ENCODE assay signal across 29 cellular contexts in genomic region chr2:115208493-115209164, GRCh38.
"Had no signal": no experiment of that assay in that cellular context is flagged by ENCODE, and none has a peak within 500 bp of the region (broad histone marks: within the 10 kb centered on the region; RNA-seq: fewer than 3 reads in every experiment).

No MANE protein-coding gene starts in this region.

- H3K4me1 ChIP-seq: stomach, suprapubic skin, testis, thyroid gland, tibial artery, tibial nerve, transverse colon, upper lobe of left lung, upper lobe of right lung, uterus, vagina had no signal

- H3K4me3 Mint-ChIP-seq: stimulated activated effector memory CD8-positive, alpha-beta T cell treated with anti-CD3 and anti-CD28 coated beads, Interleukin-12 subunit alpha, Interleukin-12 subunit beta, amount 100 ng/mL, for 72 hours; stimulated activated memory B cell treated with anti-CD40 and anti-IgM and Interleukin-4, amounts not matched to agents 10 μg/mL and 1 μg/mL and 100 μg/mL, for 72 hours; stimulated activated naive B cell treated with anti-CD40 and anti-IgM and Interleukin-4, amounts not matched to agents 10 μg/mL and 1 μg/mL and 100 μg/mL, for 72 hours; stimulated activated naive CD8-positive, alpha-beta T cell treated with anti-CD3 and anti-CD28 coated beads, Interleukin-15, amount 100 ng/mL, for 72 hours; stimulated activated naive CD8-positive, alpha-beta T cell treated with anti-CD3 and anti-CD28 coated beads, Interleukin-15, Interleukin-2, amounts not matched to agents 100 ng/mL and 50 ng/mL, for 24 hours; type B pancreatic cell had no signal

- ATAC-seq: stimulated activated effector memory CD8-positive, alpha-beta T cell treated with anti-CD3 and anti-CD28 coated beads, Interleukin-12 subunit alpha, Interleukin-12 subunit beta, amount 100 ng/mL, for 72 hours; stimulated activated memory B cell treated with anti-CD40 and anti-IgM and Interleukin-4, amounts not matched to agents 10 μg/mL and 1 μg/mL and 100 μg/mL, for 72 hours; stimulated activated naive B cell treated with anti-CD40 and anti-IgM and Interleukin-4, amounts not matched to agents 10 μg/mL and 1 μg/mL and 100 μg/mL, for 72 hours; stimulated activated naive CD8-positive, alpha-beta T cell treated with anti-CD3 and anti-CD28 coated beads, Interleukin-15, amount 100 ng/mL, for 72 hours; stimulated activated naive CD8-positive, alpha-beta T cell treated with anti-CD3 and anti-CD28 coated beads, Interleukin-15, Interleukin-2, amounts not matched to agents 100 U/mL and 50 U/mL, for 24 hours; upper lobe of right lung had no signal

- H3K27me3 Mint-ChIP-seq: stimulated activated memory B cell treated with anti-CD40 and anti-IgM and Interleukin-4, amounts not matched to agents 10 μg/mL and 1 μg/mL and 100 μg/mL, for 72 hours; stimulated activated naive B cell treated with anti-CD40 and anti-IgM and Interleukin-4, amounts not matched to agents 10 μg/mL and 1 μg/mL and 100 μg/mL, for 72 hours; stimulated activated naive CD8-positive, alpha-beta T cell treated with anti-CD3 and anti-CD28 coated beads, Interleukin-15, amount 100 ng/mL, for 72 hours; stimulated activated naive CD8-positive, alpha-beta T cell treated with anti-CD3 and anti-CD28 coated beads, Interleukin-15, Interleukin-2, amounts not matched to agents 100 ng/mL and 50 ng/mL, for 24 hours; type B pancreatic cell had no signal

- H3K36me3 Mint-ChIP-seq: stimulated activated effector memory CD8-positive, alpha-beta T cell treated with anti-CD3 and anti-CD28 coated beads, Interleukin-12 subunit alpha, Interleukin-12 subunit beta, amount 100 ng/mL, for 72 hours; stimulated activated memory B cell treated with anti-CD40 and anti-IgM and Interleukin-4, amounts not matched to agents 10 μg/mL and 1 μg/mL and 100 μg/mL, for 72 hours; stimulated activated naive B cell treated with anti-CD40 and anti-IgM and Interleukin-4, amounts not matched to agents 10 μg/mL and 1 μg/mL and 100 μg/mL, for 72 hours; type B pancreatic cell had no signal

- H3K4me1 Mint-ChIP-seq: stimulated activated effector memory CD8-positive, alpha-beta T cell treated with anti-CD3 and anti-CD28 coated beads, Interleukin-12 subunit alpha, Interleukin-12 subunit beta, amount 100 ng/mL, for 72 hours; stimulated activated memory B cell treated with anti-CD40 and anti-IgM and Interleukin-4, amounts not matched to agents 10 μg/mL and 1 μg/mL and 100 μg/mL, for 72 hours; stimulated activated naive B cell treated with anti-CD40 and anti-IgM and Interleukin-4, amounts not matched to agents 10 μg/mL and 1 μg/mL and 100 μg/mL, for 72 hours; stimulated activated naive CD8-positive, alpha-beta T cell treated with anti-CD3 and anti-CD28 coated beads, Interleukin-15, amount 100 ng/mL, for 72 hours had no signal

- H3K27ac ChIP-seq: stomach, suprapubic skin, testis, thoracic aorta, thyroid gland, tibial artery, tibial nerve, transverse colon, upper lobe of left lung, upper lobe of right lung, uterus, vagina had no signal

- H3K4me3 ChIP-seq: stomach, suprapubic skin, testis, thoracic aorta, thyroid gland, tibial artery, tibial nerve, transverse colon, upper lobe of left lung, upper lobe of right lung, uterus, vagina had no signal

- H3K27me3 ChIP-seq: stomach, suprapubic skin, testis, thyroid gland, tibial artery, tibial nerve, transverse colon, upper lobe of left lung, upper lobe of right lung, uterus, vagina had no signal

- FAIRE-seq: urothelium cell line had no signal

- H3K9me3 ChIP-seq: suprapubic skin, testis, thoracic aorta, thyroid gland, tibial artery, tibial nerve, transverse colon, upper lobe of right lung, uterus, vagina had no signal

- H3K36me3 ChIP-seq: stomach, suprapubic skin, thoracic aorta, thyroid gland, tibial artery, tibial nerve, transverse colon, upper lobe of left lung, upper lobe of right lung, uterus, vagina had no signal

- DNase-seq: stimulated activated CD4-positive, alpha-beta T cell treated with anti-CD3 and anti-CD28 coated beads, Interleukin-2, amount 100 ng/mL, for 48 hours; stimulated activated CD4-positive, alpha-beta T cell treated with anti-CD3 and anti-CD28 coated beads, Interleukin-4, amount 100 ng/mL, for 1 hour; stimulated activated CD4-positive, alpha-beta T cell treated with anti-CD3 and anti-CD28 coated beads, Interleukin-4, amount 100 ng/mL, for 24 hours; stimulated activated CD4-positive, alpha-beta T cell treated with anti-CD3 and anti-CD28 coated beads, Interleukin-4, amount 100 ng/mL, for 4 hours; stimulated activated CD8-positive, alpha-beta memory T cell treated with anti-CD3 and anti-CD28 coated beads, Interleukin-4, amount 100 ng/mL, for 48 hours; stimulated activated naive B cell treated with anti-CD40 and anti-IgM and Interleukin-4, amounts not matched to agents 10 μg/mL and 1 μg/mL and 100 μg/mL, for 72 hours; stimulated activated naive CD4-positive, alpha-beta T cell; stimulated activated naive CD4-positive, alpha-beta T cell treated with Interleukin-2 at 50 U/mL for 16 hours; stimulated activated naive CD8-positive, alpha-beta T cell treated with anti-CD3 and anti-CD28 coated beads, Interleukin-15, amount 100 ng/mL, for 72 hours; stimulated activated naive CD8-positive, alpha-beta T cell treated with anti-CD3 and anti-CD28 coated beads, Interleukin-15, Interleukin-2, amounts not matched to agents 100 U/mL and 50 U/mL, for 24 hours; stomach; substantia nigra; testis; thyroid gland; tibial artery; transverse colon; trophoblast cell; upper lobe of left lung; upper lobe of right lung; uterus had no signal

- H3K27ac Mint-ChIP-seq: stimulated activated effector memory CD8-positive, alpha-beta T cell treated with anti-CD3 and anti-CD28 coated beads, Interleukin-12 subunit alpha, Interleukin-12 subunit beta, amount 100 ng/mL, for 72 hours; stimulated activated memory B cell treated with anti-CD40 and anti-IgM and Interleukin-4, amounts not matched to agents 10 μg/mL and 1 μg/mL and 100 μg/mL, for 72 hours; stimulated activated naive B cell treated with anti-CD40 and anti-IgM and Interleukin-4, amounts not matched to agents 10 μg/mL and 1 μg/mL and 100 μg/mL, for 72 hours; stimulated activated naive CD8-positive, alpha-beta T cell treated with anti-CD3 and anti-CD28 coated beads, Interleukin-15, amount 100 ng/mL, for 72 hours; stimulated activated naive CD8-positive, alpha-beta T cell treated with anti-CD3 and anti-CD28 coated beads, Interleukin-15, Interleukin-2, amounts not matched to agents 100 ng/mL and 50 ng/mL, for 24 hours; type B pancreatic cell had no signal

- H3K9me3 Mint-ChIP-seq: stimulated activated naive CD8-positive, alpha-beta T cell treated with anti-CD3 and anti-CD28 coated beads, Interleukin-15, amount 100 ng/mL, for 72 hours; type B pancreatic cell had no signal
